Comparison of ENCODE assay signal across 19 cellular contexts in the genomic region with DNA sequence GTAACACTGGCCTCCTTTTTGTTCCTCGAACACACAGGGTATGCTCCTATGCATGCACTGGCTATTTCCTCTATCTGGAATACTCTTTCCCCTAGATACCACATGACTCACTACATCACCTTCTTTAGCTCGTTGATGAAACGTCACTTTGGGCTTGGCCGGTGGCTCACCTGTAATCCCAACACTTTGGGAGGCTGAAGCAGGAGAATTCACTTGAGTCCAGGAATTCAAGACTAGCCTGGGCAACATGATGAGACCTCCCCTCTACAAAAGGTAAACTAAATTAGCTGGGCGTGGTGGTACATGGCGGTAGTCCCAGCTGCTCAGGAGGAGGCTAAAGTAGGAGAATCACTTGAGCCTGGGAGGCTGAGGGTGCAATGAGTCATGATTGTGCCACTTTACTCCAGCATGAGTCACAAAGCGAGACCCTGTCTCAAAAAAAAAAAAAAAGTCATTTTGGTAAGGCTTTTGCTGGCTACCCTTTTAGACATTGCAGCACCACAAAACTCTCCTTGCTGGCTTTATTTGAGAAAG. TPM values are rescaled to one million over a fixed set of nuclear protein-coding genes. Genes with fewer than 3 reads are reported as not detected.
DNase-seq lines count a peak whose midpoint lies in the region; ATAC-seq and TF ChIP-seq lines count a peak whose summit lies in the region.
"Had no signal": no experiment of that assay in that cellular context is flagged by ENCODE, and none has a peak within 500 bp of the region (broad histone marks: within the 10 kb centered on the region; RNA-seq: fewer than 3 reads in every experiment).

No MANE protein-coding gene starts in this region.

- no peak overlapping the region for H2AK5ac ChIP-seq in mesendoderm (ENCODE audit: low read length)

- H3K79me2 ChIP-seq in DND-41 (ENCODE audit: insufficient read depth, low read length), result peaks cover 81% of the 10 kb centered on the region
- H3K79me2 ChIP-seq in mesendoderm (ENCODE audit: control insufficient read depth, insufficient read depth, low read length), result peaks cover 12% of the 10 kb centered on the region

- no peak overlapping the region for H3K18ac ChIP-seq in mesendoderm (ENCODE audit: low read length)

- H2BK120ac ChIP-seq in mesendoderm (ENCODE audit: low read depth, low read length), result no peak overlapping the region

- peaks cover 16% of the 10 kb centered on the region for H3K79me1 ChIP-seq in mesendoderm (ENCODE audit: low read length)

- H3K4me3 ChIP-seq in DND-41 (ENCODE audit: low read depth in 1 of 2, low read length in 2 of 2) (no peak overlapping the region), mesendoderm (ENCODE audit: low read length) (no peak overlapping the region)
- H3K4me3 ChIP-seq: BLaER1, cardiac muscle cell, stomach had no signal

- H3K4me1 ChIP-seq in DND-41 (ENCODE audit: insufficient read depth, low read length), result no peaks in the 10 kb centered on the region
- H3K4me1 ChIP-seq in mesendoderm (ENCODE audit: control insufficient read depth, low read depth, low read length), result no peaks in the 10 kb centered on the region
- H3K4me1 ChIP-seq: BLaER1 had no signal

- H3K9ac ChIP-seq in DND-41 (ENCODE audit: low read depth, low read length) (no peak overlapping the region), mesendoderm (ENCODE audit: low read length) (no peak overlapping the region)
- H3K9ac ChIP-seq: BLaER1 had no signal

- no peaks in the 10 kb centered on the region for H3K27me3 ChIP-seq in DND-41 (ENCODE audit: insufficient read depth, low read length, poor library complexity)
- H3K27me3 ChIP-seq in mesendoderm (ENCODE audit: insufficient read depth, low read length, poor library complexity), result no peaks in the 10 kb centered on the region
- H3K27me3 ChIP-seq: BLaER1, cardiac muscle cell, stomach had no signal

- H4K20me1 ChIP-seq in DND-41 (ENCODE audit: insufficient read depth, low read length), result peaks cover under 1% of the 10 kb centered on the region; the same call in 1 of the 2 replicates

- no peak overlapping the region for H3K23ac ChIP-seq in mesendoderm (ENCODE audit: low read length)

- H3K9me3 ChIP-seq in DND-41 (ENCODE audit: insufficient read depth, low read length, severe bottlenecking), result peaks cover 8% of the 10 kb centered on the region
- H3K9me3 ChIP-seq: stomach had no signal

- no peak for DNase-seq in DND-41
- DNase-seq in HT1080 (ENCODE audit: low read depth), result peak; percentile 73
- DNase-seq in astrocyte of the hippocampus (ENCODE audit: low read depth, low spot score), result peak; percentile 29
- peak; percentile 33 for DNase-seq in mesendoderm
- DNase-seq: activated CD4-positive, alpha-beta T cell treated with anti-CD3 and anti-CD28 coated beads for 48 hours; DMS 273 treated with DMSO at 0.1 percent for 48 hours; effector CD4-positive, alpha-beta T cell; left ventricle myocardium superior; naive thymus-derived CD8-positive, alpha-beta T cell; NCI-H774; Right ventricle myocardium superior; stimulated activated CD4-positive, alpha-beta T cell treated with anti-CD3 and anti-CD28 coated beads, Interleukin-12 subunit alpha, Interleukin-12 subunit beta, amount 100 ng/mL, for 4 hours; stomach; T-helper 9 cell had no signal

- H3K36me3 ChIP-seq in DND-41 (ENCODE audit: insufficient read depth, low read length) (peaks cover 5% of the 10 kb centered on the region; the same call in 1 of the 2 replicates), mesendoderm (ENCODE audit: control insufficient read depth, insufficient read depth, low read length) (no peaks in the 10 kb centered on the region)
- H3K36me3 ChIP-seq: cardiac muscle cell, stomach had no signal

- H4K5ac ChIP-seq in mesendoderm (ENCODE audit: low read length), result no peak overlapping the region

- H3K4ac ChIP-seq in mesendoderm (ENCODE audit: low read depth, low read length), result no peak overlapping the region

- H2BK15ac ChIP-seq in mesendoderm (replicated peaks; ENCODE audit: low read depth), result no peak overlapping the region

- H3K4me2 ChIP-seq in DND-41 (ENCODE audit: insufficient read depth, low read length) (no peak overlapping the region), mesendoderm (ENCODE audit: low read length) (no peak overlapping the region)
- H3K4me2 ChIP-seq: BLaER1 had no signal

- no peak for TF ChIP-seq CTCF in DND-41 (IDR thresholded peaks at IDR 0.05; ENCODE audit: borderline replicate concordance, extremely low read depth, low read length, poor library complexity, severe bottlenecking)

- no peak overlapping the region for H2BK5ac ChIP-seq in mesendoderm (ENCODE audit: low read length)

- ATAC-seq in DND-41 (ENCODE audit: insufficient read depth, low read depth) (0 out of 3 replicates have a peak, but pooled peaks have one; percentile 24), HG03097 (IDR thresholded peaks at IDR 0.05; ENCODE audit: low FRiP score, unreplicated experiment) (no peak), GM19395 (IDR thresholded peaks at IDR 0.05; ENCODE audit: unreplicated experiment) (no peak), HG03469 (IDR thresholded peaks at IDR 0.05; ENCODE audit: unreplicated experiment) (no peak)
- ATAC-seq: naive thymus-derived CD8-positive, alpha-beta T cell had no signal

- WGBS in mesendoderm (ENCODE audit: extremely low coverage, insufficient coverage, low lambda C conversion rate), result no CpG with 5 or more reads among the region's 7 CpGs

- no peak overlapping the region for H3K56ac ChIP-seq in mesendoderm (ENCODE audit: low read length)

- no peak overlapping the region for H4K8ac ChIP-seq in mesendoderm (ENCODE audit: low read depth, low read length)

- H3K27ac ChIP-seq in DND-41 (ENCODE audit: low read length) (no peak overlapping the region), mesendoderm (ENCODE audit: low read depth, low read length) (no peak overlapping the region)
- H3K27ac ChIP-seq: BLaER1, cardiac muscle cell, stomach had no signal

- H2AFZ ChIP-seq in DND-41 (ENCODE audit: low read depth, low read length), result no peak overlapping the region

RNA-seq across cellular contexts. Expression of a gene that starts 14.5 kb away (rescaled TPM):
- total RNA-seq in HT1080 (2014; rRNA removed; shearing (Covaris generic)), result 20.4 and 26.8 TPM in 2 replicates
- polyA plus RNA-seq in HT1080 (2015; cell fraction: cytosol; rRNA removed), result 19.1 and 30.2 TPM in 2 replicates
- 42.1 and 42.5 TPM in 2 replicates for polyA plus RNA-seq in HT1080 (2015; cell fraction: nucleus; rRNA removed)
- 25.6 TPM for polyA plus RNA-seq in mesendoderm (2013, experiment 1 of 2)
- polyA plus RNA-seq in mesendoderm (2013, experiment 2 of 2), result 23.9 TPM

RNA-seq across cellular contexts. Expression of a gene that starts 14.6 kb away (rescaled TPM):
- 32.0 and 33.7 TPM in 2 replicates for total RNA-seq in HT1080 (2014; rRNA removed; shearing (Covaris generic))
- 32.0 and 35.9 TPM in 2 replicates for polyA plus RNA-seq in HT1080 (2015; cell fraction: cytosol; rRNA removed)
- polyA plus RNA-seq in HT1080 (2015; cell fraction: nucleus; rRNA removed), result 76.3 and 78.0 TPM in 2 replicates
- polyA plus RNA-seq in mesendoderm (2013, experiment 1 of 2), result 25.2 TPM
- 24.1 TPM for polyA plus RNA-seq in mesendoderm (2013, experiment 2 of 2)
